Comparison of ENCODE assay signal across 31 cellular contexts in the genomic region with DNA sequence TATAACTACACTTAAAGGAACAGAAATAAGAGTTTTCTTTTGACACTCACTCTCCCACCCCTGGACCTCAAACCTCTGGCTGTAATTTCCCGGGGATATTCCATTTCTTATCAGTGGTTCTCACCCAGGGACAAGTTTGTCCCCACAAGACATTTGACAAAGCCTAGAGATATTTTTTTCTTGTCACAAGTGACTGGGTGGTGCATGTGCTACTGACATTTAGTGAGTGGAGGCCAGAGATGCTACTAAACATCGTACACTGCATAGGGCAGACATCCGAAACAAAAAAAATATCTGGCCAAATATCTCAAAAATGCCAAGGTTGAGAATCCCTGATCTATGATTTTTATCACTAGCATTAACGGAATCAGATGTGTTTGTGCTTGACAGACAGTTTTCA.
"Had no signal": no experiment of that assay in that cellular context is flagged by ENCODE, and none has a peak within 500 bp of the region (broad histone marks: within the 10 kb centered on the region; RNA-seq: fewer than 3 reads in every experiment).

No MANE protein-coding gene starts in this region.

- H3K36me3 Mint-ChIP-seq: naive thymus-derived CD4-positive, alpha-beta T cell; natural killer cell; neural progenitor cell; stimulated activated memory B cell treated with anti-CD40 and anti-IgM and Interleukin-4, amounts not matched to agents 10 μg/mL and 1 μg/mL and 100 μg/mL, for 72 hours; type B pancreatic cell had no signal

- H3K9me3 Mint-ChIP-seq: natural killer cell; nephron; neural progenitor cell; stimulated activated memory B cell treated with anti-CD40 and anti-IgM and Interleukin-4, amounts not matched to agents 10 μg/mL and 1 μg/mL and 100 μg/mL, for 72 hours; stimulated activated naive CD8-positive, alpha-beta T cell treated with anti-CD3 and anti-CD28 coated beads, Interleukin-15, amount 100 ng/mL, for 72 hours; type B pancreatic cell had no signal

- H3K9me3 ChIP-seq: ovary, prostate gland, right lobe of liver, sigmoid colon, suprapubic skin, testis, tibial artery, transverse colon, upper lobe of right lung, uterus had no signal

- H3K4me1 ChIP-seq: neural progenitor cell, parathyroid adenoma, prostate gland, transverse colon, uterus had no signal

- DNase-seq: naive thymus-derived CD4-positive, alpha-beta T cell; natural killer cell; occipital lobe; ovary; posterior cingulate gyrus; retina; right cardiac atrium; right lobe of liver; sigmoid colon; small intestine; stimulated activated CD4-positive, alpha-beta T cell treated with anti-CD3 and anti-CD28 coated beads, Interleukin-12 subunit alpha, Interleukin-12 subunit beta, amount 100 ng/mL, for 4 hours; stimulated activated CD4-positive, alpha-beta T cell treated with anti-CD3 and anti-CD28 coated beads, Interleukin-1b, Interleukin-23, amount 100 ng/mL, for 48 hours; stimulated activated CD4-positive, alpha-beta T cell treated with anti-CD3 and anti-CD28 coated beads, Interleukin-4, amount 100 ng/mL, for 1 hour; stimulated activated CD4-positive, alpha-beta T cell treated with anti-CD3 and anti-CD28 coated beads, Interleukin-4, amount 100 ng/mL, for 4 hours; stimulated activated CD8-positive, alpha-beta memory T cell treated with anti-CD3 and anti-CD28 coated beads, Interleukin-4, amount 100 ng/mL, for 48 hours; stimulated activated naive CD4-positive, alpha-beta T cell; stimulated activated naive CD8-positive, alpha-beta T cell treated with anti-CD3 and anti-CD28 coated beads, Interleukin-15, amount 100 ng/mL, for 72 hours; stimulated activated naive CD8-positive, alpha-beta T cell treated with anti-CD3 and anti-CD28 coated beads, Interleukin-15, Interleukin-2, amounts not matched to agents 100 U/mL and 50 U/mL, for 24 hours; substantia nigra; testis; tibial artery; transverse colon; upper lobe of right lung; uterus had no signal

- H3K27ac ChIP-seq: neural progenitor cell, ovary, parathyroid adenoma, prostate gland, right lobe of liver, sigmoid colon, suprapubic skin, testis, tibial artery, transverse colon, upper lobe of right lung, uterus had no signal

- H3K36me3 ChIP-seq: neural progenitor cell, ovary, prostate gland, right lobe of liver, sigmoid colon, suprapubic skin, tibial artery, transverse colon, upper lobe of right lung, uterus had no signal

- H3K4me3 ChIP-seq: neural progenitor cell, ovary, prostate gland, right lobe of liver, sigmoid colon, suprapubic skin, testis, tibial artery, transverse colon, upper lobe of right lung, uterus had no signal

- H3K27me3 Mint-ChIP-seq: stimulated activated memory B cell treated with anti-CD40 and anti-IgM and Interleukin-4, amounts not matched to agents 10 μg/mL and 1 μg/mL and 100 μg/mL, for 72 hours had no signal

- H3K27ac Mint-ChIP-seq: naive thymus-derived CD4-positive, alpha-beta T cell; natural killer cell; neural progenitor cell; stimulated activated memory B cell treated with anti-CD40 and anti-IgM and Interleukin-4, amounts not matched to agents 10 μg/mL and 1 μg/mL and 100 μg/mL, for 72 hours; stimulated activated naive CD8-positive, alpha-beta T cell treated with anti-CD3 and anti-CD28 coated beads, Interleukin-15, amount 100 ng/mL, for 72 hours; type B pancreatic cell had no signal

- ATAC-seq: naive thymus-derived CD4-positive, alpha-beta T cell; natural killer cell; stimulated activated memory B cell treated with anti-CD40 and anti-IgM and Interleukin-4, amounts not matched to agents 10 μg/mL and 1 μg/mL and 100 μg/mL, for 72 hours; stimulated activated naive CD8-positive, alpha-beta T cell treated with anti-CD3 and anti-CD28 coated beads, Interleukin-15, amount 100 ng/mL, for 72 hours; stimulated activated naive CD8-positive, alpha-beta T cell treated with anti-CD3 and anti-CD28 coated beads, Interleukin-15, Interleukin-2, amounts not matched to agents 100 U/mL and 50 U/mL, for 24 hours; upper lobe of right lung had no signal

- H3K4me1 Mint-ChIP-seq: naive thymus-derived CD4-positive, alpha-beta T cell; natural killer cell; neural progenitor cell; stimulated activated memory B cell treated with anti-CD40 and anti-IgM and Interleukin-4, amounts not matched to agents 10 μg/mL and 1 μg/mL and 100 μg/mL, for 72 hours; stimulated activated naive CD8-positive, alpha-beta T cell treated with anti-CD3 and anti-CD28 coated beads, Interleukin-15, amount 100 ng/mL, for 72 hours had no signal

- H3K27me3 ChIP-seq: neural progenitor cell, ovary, right lobe of liver, sigmoid colon, suprapubic skin, testis, tibial artery, transverse colon, upper lobe of right lung, uterus had no signal

- H3K4me3 Mint-ChIP-seq: naive thymus-derived CD4-positive, alpha-beta T cell; natural killer cell; nephron; neural progenitor cell; stimulated activated memory B cell treated with anti-CD40 and anti-IgM and Interleukin-4, amounts not matched to agents 10 μg/mL and 1 μg/mL and 100 μg/mL, for 72 hours; stimulated activated naive CD8-positive, alpha-beta T cell treated with anti-CD3 and anti-CD28 coated beads, Interleukin-15, amount 100 ng/mL, for 72 hours; type B pancreatic cell had no signal
